Comparison of ENCODE assay signal across 12 cellular contexts in genomic region chr1:227942021-227942715, GRCh38. TPM values are rescaled to one million over a fixed set of nuclear protein-coding genes. Genes with fewer than 3 reads are reported as not detected.
DNase-seq lines count a peak whose midpoint lies in the region; ATAC-seq and TF ChIP-seq lines count a peak whose summit lies in the region.
"Had no signal": no experiment of that assay in that cellular context is flagged by ENCODE, and none has a peak within 500 bp of the region (broad histone marks: within the 10 kb centered on the region; RNA-seq: fewer than 3 reads in every experiment).

No MANE protein-coding gene starts in this region.

- no peak overlapping the region for H3K27ac ChIP-seq in tibial artery
- H3K27ac ChIP-seq: VCaP had no signal

- H3K36me3 ChIP-seq in tibial artery, result no peaks in the 10 kb centered on the region
- H3K36me3 ChIP-seq: heart right ventricle had no signal

- TF ChIP-seq CTCF in astrocyte of the spinal cord (IDR thresholded peaks at IDR 0.05; ENCODE audit: low read depth, low read length), result peak; percentile 8
- no peak for TF ChIP-seq CTCF in tibial artery (IDR thresholded peaks at IDR 0.05)

- DNase-seq in activated effector memory CD4-positive, alpha-beta T cell treated with anti-CD3 and anti-CD28 coated beads, Interleukin-2, amount 50 U/mL, for 16 hours, result peak; percentile 45
- DNase-seq in activated effector memory CD4-positive, alpha-beta T cell treated with Interleukin-2 at 50 U/mL for 16 hours, result no peak
- no peak for DNase-seq in astrocyte of the spinal cord (ENCODE audit: low read depth, low spot score)
- peak; percentile 84 for DNase-seq in myocyte (ENCODE audit: low read depth)
- peak; percentile 12 to 60 for DNase-seq in tibial artery
- no peak for DNase-seq in middle frontal gyrus (ENCODE audit: extremely low spot score, low spot score)
- no peak for DNase-seq in NCI-H2107 (lab: John Stamatoyannopoulos, UW)
- DNase-seq: NCI-H1694; stimulated activated CD4-positive, alpha-beta T cell treated with anti-CD3 and anti-CD28 coated beads, Interleukin-12 subunit alpha, Interleukin-12 subunit beta, amount 100 ng/mL, for 4 hours had no signal

- in situ Hi-C loops in astrocyte of the spinal cord (cut with HindIII; ENCODE audit: low sequenced_read_pairs), result no loop called here

- H3K4me3 ChIP-seq in astrocyte of the spinal cord (ENCODE audit: low read depth, low read length) (no peak overlapping the region), tibial artery (no peak overlapping the region)

- ATAC-seq in GM18520 (IDR thresholded peaks at IDR 0.05; ENCODE audit: unreplicated experiment), result no peak
- ATAC-seq: heart right ventricle had no signal

- H3K27me3 ChIP-seq in tibial artery, result peaks cover 0 to 60% of the 10 kb centered on the region in 2 donors

- intact Hi-C loops in tibial artery (cut with DNase I; ENCODE audit: low total_unique reads), result loop anchor here (10.0 kb wide), 1 partner anchor 457 kb away; no protein-coding TSS in a partner anchor

- peaks cover 0 to 25% (median 15%) of the 10 kb centered on the region in 4 donors for H3K4me1 ChIP-seq in tibial artery

- H3K9me3 ChIP-seq in tibial artery, result no peaks in the 10 kb centered on the region
- H3K9me3 ChIP-seq: heart right ventricle had no signal

RNA-seq across cellular contexts. Expression of gene WNT9A, which starts 5.6 kb away (rescaled TPM):
- 6.5 and 10.6 TPM in 2 replicates for total RNA-seq in myocyte
- polyA plus RNA-seq in myocyte (2012), result 11.8 TPM

Comparison
In these comparisons a context has a peak if more than half of its experiments do, and no peak if none do; other contexts are left out.
1. DNase-seq: peak in activated effector memory CD4-positive, alpha-beta T cell treated with anti-CD3 and anti-CD28 coated beads, Interleukin-2, amount 50 U/mL, for 16 hours (single experiment), myocyte (single experiment) and tibial artery (2 of 2); none in activated effector memory CD4-positive, alpha-beta T cell treated with Interleukin-2 at 50 U/mL for 16 hours (single experiment), astrocyte of the spinal cord (single experiment), middle frontal gyrus (single experiment) and NCI-H2107 (single experiment).